ENCODE assay signal across 8 cellular contexts in the genomic region with DNA sequence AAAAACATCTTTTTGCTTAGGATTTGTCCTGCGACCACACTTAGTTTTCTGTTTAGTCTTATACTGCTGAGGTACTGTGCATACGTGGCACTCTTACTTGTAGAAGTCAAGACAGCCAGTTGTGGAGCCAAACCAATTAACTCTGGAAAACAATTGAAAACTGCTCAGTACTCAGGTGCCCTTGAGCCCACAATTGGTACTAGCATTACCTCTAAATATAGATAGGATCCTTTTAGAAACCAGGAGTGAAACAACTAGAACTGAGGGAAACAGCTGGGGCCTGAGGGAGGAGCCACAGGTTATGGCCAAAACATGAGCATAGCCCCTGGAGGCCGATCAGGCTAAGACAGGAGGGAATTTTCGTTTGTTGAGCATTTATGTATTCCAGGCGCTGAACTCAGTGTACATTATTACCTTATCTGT. TPM values are rescaled to one million over a fixed set of nuclear protein-coding genes. Genes with fewer than 3 reads are reported as not detected.
A peak's percentile ranks its signal among the peaks of the same experiment; 100 is the strongest.
DNase-seq lines count a peak whose midpoint lies in the region; ATAC-seq, FAIRE-seq and TF ChIP-seq lines count a peak whose summit lies in the region.

No MANE protein-coding gene starts in this region.

- H3K9me3 ChIP-seq in keratinocyte (ENCODE audit: control insufficient read depth, low read depth, low read length), result no peaks in the 10 kb centered on the region

- peaks cover 5% of the 10 kb centered on the region for H3K36me3 Mint-ChIP-seq in activated T-helper 17 cell treated with anti-CD3 and anti-CD28 coated beads, Interleukin-2, amount 50 U/mL, for 72 hours (ENCODE audit: low read depth)

- H3K27me3 Mint-ChIP-seq in activated T-helper 17 cell treated with anti-CD3 and anti-CD28 coated beads, Interleukin-2, amount 50 U/mL, for 72 hours, result no peaks in the 10 kb centered on the region

- H3K4me1 Mint-ChIP-seq in activated T-helper 17 cell treated with anti-CD3 and anti-CD28 coated beads, Interleukin-2, amount 50 U/mL, for 72 hours, result peaks cover 24% of the 10 kb centered on the region

- H3K9me1 ChIP-seq in keratinocyte (ENCODE audit: control insufficient read depth, extremely low read depth, insufficient read depth, low read length), result no peaks in the 10 kb centered on the region

- DNase-seq in A172 (ENCODE audit: low spot score), result peak; percentile 10
- DNase-seq in GM03348 (ENCODE audit: low spot score), result peak; percentile 76
- DNase-seq in HCEC 1CT, result peak; percentile 59
- DNase-seq in NCI-H187 treated with DMSO at 0.1 percent for 48 hours (lab: John Stamatoyannopoulos, UW), result peak; percentile 64
- no peak for DNase-seq in keratinocyte (ENCODE audit: low read depth, low spot score)
- DNase-seq in GF-D8 (lab: John Stamatoyannopoulos, UW), result no peak

- no peaks in the 10 kb centered on the region for H3K27me3 ChIP-seq in keratinocyte (ENCODE audit: control insufficient read depth, extremely low read depth, insufficient read depth, low read length)

- H3K27ac Mint-ChIP-seq in activated T-helper 17 cell treated with anti-CD3 and anti-CD28 coated beads, Interleukin-2, amount 50 U/mL, for 72 hours, result no peak overlapping the region

- H3K27ac ChIP-seq in keratinocyte (ENCODE audit: control insufficient read depth, insufficient read depth, low read length), result peak overlapping the region; percentile 24

- H3K4me1 ChIP-seq in keratinocyte (ENCODE audit: control insufficient read depth, extremely low read depth, insufficient read depth, low read length), result peaks cover 33% of the 10 kb centered on the region

- peak; percentile 39 to 61 (median 43) for TF ChIP-seq CTCF in keratinocyte (optimal IDR thresholded peaks at IDR 0.05 in 1 of 3, IDR thresholded peaks at IDR 0.05 in 1 of 3, conservative IDR thresholded peaks at IDR 0.05 in 1 of 3; ENCODE audit: extremely low read depth in 1 of 3, insufficient read depth in 2 of 3, low read length in 3 of 3)

- peak overlapping the region; percentile 34 for H3K9ac ChIP-seq in keratinocyte (ENCODE audit: control insufficient read depth, extremely low read depth, insufficient read depth, low read length)

- no peak for ATAC-seq in activated T-helper 17 cell treated with anti-CD3 and anti-CD28 coated beads, Interleukin-2, amount 50 U/mL, for 72 hours (replicated peaks)
- no peak for ATAC-seq in HG03108 (IDR thresholded peaks at IDR 0.05; ENCODE audit: unreplicated experiment)

- H3K4me2 ChIP-seq in keratinocyte (ENCODE audit: control insufficient read depth, extremely low read depth, insufficient read depth, low read depth, low read length), result peak overlapping the region; percentile 73

- peaks cover 2 to 4% of the 10 kb centered on the region in 2 experiments for H3K36me3 ChIP-seq in keratinocyte (ENCODE audit: control insufficient read depth in 2 of 2, extremely low read depth in 1 of 2, insufficient read depth in 2 of 2, low read length in 2 of 2)

- dilution Hi-C loops in keratinocyte (cut with MboI; ENCODE audit: extremely low pct_ligation_motif_present, low sequenced_read_pairs), result no loop called here

- FAIRE-seq in keratinocyte (lab: Jason Lieb, UNC), result no peak

- H3K9me3 Mint-ChIP-seq in activated T-helper 17 cell treated with anti-CD3 and anti-CD28 coated beads, Interleukin-2, amount 50 U/mL, for 72 hours, result no peaks in the 10 kb centered on the region

- H3K79me2 ChIP-seq in keratinocyte (ENCODE audit: control insufficient read depth, insufficient read depth, low read length), result peaks cover 77% of the 10 kb centered on the region

- peak overlapping the region in 2 of 3 experiments; percentile 18 to 91 for H3K4me3 ChIP-seq in keratinocyte (ENCODE audit: control insufficient read depth in 2 of 3, extremely low read depth in 1 of 3, insufficient read depth in 2 of 3, low read depth in 1 of 3, low read length in 3 of 3)

- H3K4me3 Mint-ChIP-seq in activated T-helper 17 cell treated with anti-CD3 and anti-CD28 coated beads, Interleukin-2, amount 50 U/mL, for 72 hours, result peak overlapping the region; percentile 17

- no peak overlapping the region for H2AFZ ChIP-seq in keratinocyte (ENCODE audit: control insufficient read depth, low read length)

- H4K20me1 ChIP-seq in keratinocyte (ENCODE audit: control insufficient read depth, extremely low read depth, insufficient read depth, low read length), result peaks cover 6% of the 10 kb centered on the region

RNA-seq across cellular contexts. Expression of a gene that starts 2.5 kb away (rescaled TPM):
- 23.8 and 30.6 TPM in 2 replicates for total RNA-seq in A172 (2014; rRNA removed; shearing (Covaris generic))
- total RNA-seq in activated T-helper 17 cell treated with anti-CD3 and anti-CD28 coated beads, Interleukin-2, amount 50 U/mL, for 72 hours, result 10 to 100 TPM; 15.3 to 16.9 TPM
- 46.2 to 51.3 TPM (median 47.9 TPM) in 3 replicates for polyA plus RNA-seq in keratinocyte
- polyA plus RNA-seq in keratinocyte (2011; ENCODE audit: low read depth), result 26.2 TPM
- polyA plus RNA-seq in keratinocyte (2011; cell fraction: cytosol; rRNA removed), result 46.1 and 75.1 TPM in 2 replicates
- polyA plus RNA-seq in keratinocyte (2011; cell fraction: nucleus; rRNA removed), result 54.4 and 55.0 TPM in 2 replicates
- 13.2 and 32.0 TPM in 2 replicates for polyA plus RNA-seq in keratinocyte (2012; ENCODE audit: low replicate concordance)
- 45.5 to 79.7 TPM (median 46.4 TPM) in 3 replicates for polyA minus RNA-seq in keratinocyte
- 50.5 TPM for polyA minus RNA-seq in keratinocyte (2011; cell fraction: cytosol; rRNA and poly(A)+ RNA removed)
- 39.5 and 62.9 TPM in 2 replicates for polyA minus RNA-seq in keratinocyte (2011; cell fraction: nucleus; rRNA and poly(A)+ RNA removed)

RNA-seq across cellular contexts. Expression of a gene that starts 23.0 kb away (rescaled TPM):
- total RNA-seq in A172 (2014; rRNA removed; shearing (Covaris generic)), result 12.6 and 13.1 TPM in 2 replicates
- not detected for total RNA-seq in activated T-helper 17 cell treated with anti-CD3 and anti-CD28 coated beads, Interleukin-2, amount 50 U/mL, for 72 hours
- polyA plus RNA-seq in keratinocyte, result 0.03 to 0.04 TPM in 2 of 3 replicates, not detected in the other
- not detected for polyA plus RNA-seq in keratinocyte (2011; ENCODE audit: low read depth)
- polyA plus RNA-seq in keratinocyte (2011; cell fraction: cytosol; rRNA removed), result not detected in 2 replicates
- polyA plus RNA-seq in keratinocyte (2011; cell fraction: nucleus; rRNA removed), result not detected in 2 replicates
- polyA plus RNA-seq in keratinocyte (2012; ENCODE audit: low replicate concordance), result 0.02 TPM in 1 of 2 replicates, not detected in the other
- not detected in 3 replicates for polyA minus RNA-seq in keratinocyte
- not detected for polyA minus RNA-seq in keratinocyte (2011; cell fraction: cytosol; rRNA and poly(A)+ RNA removed)
- not detected in 2 replicates for polyA minus RNA-seq in keratinocyte (2011; cell fraction: nucleus; rRNA and poly(A)+ RNA removed)

RNA-seq across cellular contexts. Expression of a gene that starts 32.7 kb away (rescaled TPM):
- 2.3 and 4.4 TPM in 2 replicates for total RNA-seq in A172 (2014; rRNA removed; shearing (Covaris generic))
- total RNA-seq in activated T-helper 17 cell treated with anti-CD3 and anti-CD28 coated beads, Interleukin-2, amount 50 U/mL, for 72 hours, result not detected
- 0.07 to 0.10 TPM (median 0.09 TPM) in 3 replicates for polyA plus RNA-seq in keratinocyte
- polyA plus RNA-seq in keratinocyte (2011; ENCODE audit: low read depth), result not detected
- polyA plus RNA-seq in keratinocyte (2011; cell fraction: cytosol; rRNA removed), result 0.08 TPM in 1 of 2 replicates, not detected in the other
- 0.10 and 0.12 TPM in 2 replicates for polyA plus RNA-seq in keratinocyte (2011; cell fraction: nucleus; rRNA removed)
- 0.38 TPM in 1 of 2 replicates, not detected in the other for polyA plus RNA-seq in keratinocyte (2012; ENCODE audit: low replicate concordance)
- not detected in 3 replicates for polyA minus RNA-seq in keratinocyte
- polyA minus RNA-seq in keratinocyte (2011; cell fraction: cytosol; rRNA and poly(A)+ RNA removed), result not detected
- polyA minus RNA-seq in keratinocyte (2011; cell fraction: nucleus; rRNA and poly(A)+ RNA removed), result not detected in 2 replicates

RNA-seq across cellular contexts. Expression of a gene that starts 46.7 kb away (rescaled TPM):
- 38.2 and 45.4 TPM in 2 replicates for total RNA-seq in A172 (2014; rRNA removed; shearing (Covaris generic))
- 10 to 100 TPM; 53.9 to 56.5 TPM for total RNA-seq in activated T-helper 17 cell treated with anti-CD3 and anti-CD28 coated beads, Interleukin-2, amount 50 U/mL, for 72 hours
- polyA plus RNA-seq in keratinocyte, result 1.7 to 14.1 TPM (median 12.7 TPM) in 3 replicates
- not detected for polyA plus RNA-seq in keratinocyte (2011; ENCODE audit: low read depth)
- 3.6 and 4.6 TPM in 2 replicates for polyA plus RNA-seq in keratinocyte (2011; cell fraction: cytosol; rRNA removed)
- 5.6 and 6.0 TPM in 2 replicates for polyA plus RNA-seq in keratinocyte (2011; cell fraction: nucleus; rRNA removed)
- polyA plus RNA-seq in keratinocyte (2012; ENCODE audit: low replicate concordance), result 0.21 and 13.6 TPM in 2 replicates
- polyA minus RNA-seq in keratinocyte, result 1.7 to 20.5 TPM (median 5.5 TPM) in 3 replicates
- 4.0 TPM for polyA minus RNA-seq in keratinocyte (2011; cell fraction: cytosol; rRNA and poly(A)+ RNA removed)
- 1.8 and 4.6 TPM in 2 replicates for polyA minus RNA-seq in keratinocyte (2011; cell fraction: nucleus; rRNA and poly(A)+ RNA removed)

Comparison
In these comparisons a context has a peak if more than half of its experiments do, and no peak if none do; other contexts are left out.
1. DNase-seq: peak in A172 (single experiment), GM03348 (single experiment), HCEC 1CT (single experiment) and NCI-H187 treated with DMSO at 0.1 percent for 48 hours (single experiment); none in keratinocyte (single experiment) and GF-D8 (single experiment).
2. RNA of a gene that starts 23.0 kb away (total RNA-seq): 12.6 to 13.1 TPM in A172; not detected in activated T-helper 17 cell treated with anti-CD3 and anti-CD28 coated beads, Interleukin-2, amount 50 U/mL, for 72 hours; every median in the first group is over 10 times any median in the second.